ENCODE assay signal across 13 cellular contexts in the genomic region with DNA sequence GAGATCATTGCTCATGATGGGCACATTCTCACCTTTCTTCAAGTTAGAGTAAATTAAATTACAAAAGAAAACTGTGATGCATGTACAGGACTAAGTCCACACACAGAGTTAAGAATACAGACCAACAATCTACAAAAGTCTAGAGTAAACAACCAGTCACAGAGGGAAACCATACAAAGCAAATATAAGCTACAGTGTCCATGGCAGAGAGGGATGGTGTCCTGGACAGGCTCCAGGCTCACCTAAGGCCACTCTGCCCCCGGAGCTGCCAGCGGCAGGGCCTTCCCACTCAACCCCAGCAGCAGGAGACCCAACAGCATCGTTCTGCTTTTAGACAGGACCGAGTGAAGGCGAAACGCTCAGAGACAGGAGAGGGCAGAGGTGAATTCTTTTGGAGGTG. TPM values are rescaled to one million over a fixed set of nuclear protein-coding genes. Genes with fewer than 3 reads are reported as not detected.
"Had no signal": no experiment of that assay in that cellular context is flagged by ENCODE, and none has a peak within 500 bp of the region (broad histone marks: within the 10 kb centered on the region; RNA-seq: fewer than 3 reads in every experiment).

No MANE protein-coding gene starts in this region.

- DNase-seq: activated CD4-positive, alpha-beta memory T cell treated with anti-CD3 and anti-CD28 coated beads for 36 hours; activated CD4-positive, CD25-positive, alpha-beta regulatory T cell treated with anti-CD3 and anti-CD28 coated beads, Interleukin-2, amount 50 U/mL, for 72 hours; activated gamma-delta T cell; activated naive CD8-positive, alpha-beta T cell treated with anti-CD3 and anti-CD28 coated beads, Interleukin-2, amount 10 ng/mL, durations not matched to agents 7 days and 5 days; activated T-cell treated with anti-CD3 and anti-CD28 coated beads, Interleukin-2, amount 50 U/mL, for 4 hours; gastrocnemius medialis; kidney; nephron progenitor cell; ovary; retina had no signal

- H3K36me3 ChIP-seq: ascending aorta, gastrocnemius medialis, ovary had no signal

- ATAC-seq: activated T-cell treated with anti-CD3 and anti-CD28 coated beads, Interleukin-2, amount 50 U/mL, for 4 hours had no signal

- H3K4me1 Mint-ChIP-seq: activated naive CD8-positive, alpha-beta T cell treated with anti-CD3 and anti-CD28 coated beads, Interleukin-2, amount 10 ng/mL, durations not matched to agents 7 days and 5 days had no signal

- H3K27ac ChIP-seq: ascending aorta, gastrocnemius medialis, hepatocyte, ovary had no signal

- H3K4me1 ChIP-seq: ascending aorta, gastrocnemius medialis had no signal

- H3K9me3 Mint-ChIP-seq: activated CD4-positive, alpha-beta memory T cell treated with anti-CD3 and anti-CD28 coated beads for 36 hours; activated naive CD8-positive, alpha-beta T cell treated with anti-CD3 and anti-CD28 coated beads, Interleukin-2, amount 10 ng/mL, durations not matched to agents 7 days and 5 days had no signal

- H3K4me3 Mint-ChIP-seq: activated CD4-positive, alpha-beta memory T cell treated with anti-CD3 and anti-CD28 coated beads for 36 hours; activated naive CD8-positive, alpha-beta T cell treated with anti-CD3 and anti-CD28 coated beads, Interleukin-2, amount 10 ng/mL, durations not matched to agents 7 days and 5 days; activated T-cell treated with anti-CD3 and anti-CD28 coated beads, Interleukin-2, amount 50 U/mL, for 4 hours; nephron progenitor cell had no signal

- H3K27me3 Mint-ChIP-seq: activated naive CD8-positive, alpha-beta T cell treated with anti-CD3 and anti-CD28 coated beads, Interleukin-2, amount 10 ng/mL, durations not matched to agents 7 days and 5 days had no signal

- H3K4me3 ChIP-seq: ascending aorta, gastrocnemius medialis, hepatocyte, ovary, skin epidermis had no signal

- H3K9me3 ChIP-seq: ascending aorta, gastrocnemius medialis, ovary had no signal

- H3K27me3 ChIP-seq: ascending aorta, gastrocnemius medialis, hepatocyte, ovary had no signal

- H3K27ac Mint-ChIP-seq: activated CD4-positive, alpha-beta memory T cell treated with anti-CD3 and anti-CD28 coated beads for 36 hours; activated naive CD8-positive, alpha-beta T cell treated with anti-CD3 and anti-CD28 coated beads, Interleukin-2, amount 10 ng/mL, durations not matched to agents 7 days and 5 days; nephron progenitor cell had no signal

- H3K36me3 Mint-ChIP-seq: activated CD4-positive, alpha-beta memory T cell treated with anti-CD3 and anti-CD28 coated beads for 36 hours; activated naive CD8-positive, alpha-beta T cell treated with anti-CD3 and anti-CD28 coated beads, Interleukin-2, amount 10 ng/mL, durations not matched to agents 7 days and 5 days had no signal

RNA-seq across cellular contexts. Expression of gene PDE10A, which starts 16.0 kb away (rescaled TPM):
- total RNA-seq: activated CD4-positive, alpha-beta memory T cell treated with anti-CD3 and anti-CD28 coated beads for 36 hours; activated naive CD8-positive, alpha-beta T cell treated with anti-CD3 and anti-CD28 coated beads, Interleukin-2, amount 10 ng/mL, durations not matched to agents 7 days and 5 days had no signal
